Comparison of ENCODE assay signal across 8 cellular contexts in the genomic region with DNA sequence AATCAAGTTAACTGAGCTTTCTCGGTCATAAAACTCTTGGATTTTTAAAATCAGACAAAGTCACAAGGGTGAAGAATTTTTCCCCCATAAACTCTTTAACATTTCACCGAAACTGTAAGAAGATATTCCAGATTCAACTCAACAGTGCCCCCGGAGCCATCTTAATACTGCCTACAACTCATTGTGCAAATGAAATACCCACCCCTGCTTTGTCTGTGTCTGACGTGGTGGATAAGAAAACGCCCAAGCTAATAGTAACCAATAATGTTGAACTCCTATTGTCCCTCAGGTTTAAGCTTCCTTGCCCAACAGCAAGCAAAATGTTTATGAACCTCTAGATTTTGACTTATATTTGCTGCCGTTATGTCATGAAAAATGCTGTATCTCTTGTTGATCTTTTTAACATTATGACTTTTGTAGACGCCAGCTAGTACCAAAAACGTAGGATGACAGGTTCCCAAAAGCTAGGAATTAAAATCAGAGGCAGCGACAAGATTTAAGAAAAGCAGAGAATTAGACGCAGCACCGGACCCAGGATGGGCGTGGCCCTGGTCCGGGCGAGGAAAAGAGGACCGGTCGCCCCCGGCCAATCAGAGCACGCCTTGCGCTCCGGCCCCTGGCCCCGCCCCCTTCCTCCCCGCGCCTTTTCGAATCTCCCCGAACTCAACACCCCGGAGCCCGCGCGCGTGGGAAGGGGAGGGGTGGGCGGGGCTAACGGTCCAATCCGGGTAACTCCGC. TPM values are rescaled to one million over a fixed set of nuclear protein-coding genes. Genes with fewer than 3 reads are reported as not detected.
A peak's percentile ranks its signal among the peaks of the same experiment; 100 is the strongest.
DNase-seq lines count a peak whose midpoint lies in the region; ATAC-seq and FAIRE-seq lines count a peak whose summit lies in the region.

No MANE protein-coding gene starts in this region.

- peak; percentile 66 for ATAC-seq in naive B cell (ENCODE audit: low read depth in 2 of 2)
- ATAC-seq in stimulated activated effector memory CD8-positive, alpha-beta T cell treated with anti-CD3 and anti-CD28 coated beads, Interleukin-12 subunit alpha, Interleukin-12 subunit beta, amount 100 ng/mL, for 72 hours: peak; percentile 89

- no peaks in the 10 kb centered on the region for H3K9me3 Mint-ChIP-seq in activated T-helper 1 cell treated with anti-CD3 and anti-CD28 coated beads, Interleukin-12 subunit alpha, Interleukin-12 subunit beta, Interleukin-2, Interleukin-4 antibody, amounts not matched to agents 30 ng/mL and 10 ng/mL and 1 ng/mL, durations not matched to agents 14 hours and 24 hours and 36 hours
- no peaks in the 10 kb centered on the region for H3K9me3 Mint-ChIP-seq in naive B cell
- no peaks in the 10 kb centered on the region for H3K9me3 Mint-ChIP-seq in stimulated activated effector memory CD8-positive, alpha-beta T cell treated with anti-CD3 and anti-CD28 coated beads, Interleukin-12 subunit alpha, Interleukin-12 subunit beta, amount 100 ng/mL, for 72 hours

- peak overlapping the region; percentile 93 for H3K4me2 ChIP-seq in GM23248 (ENCODE audit: unreplicated experiment)

- peak; percentile 66 for FAIRE-seq in RCC 7860 (lab: Jason Lieb, UNC)

- peak overlapping the region; percentile 87 for H3K4me3 ChIP-seq in GM23248

- peaks cover 57% of the 10 kb centered on the region for H3K4me1 Mint-ChIP-seq in activated T-helper 1 cell treated with anti-CD3 and anti-CD28 coated beads, Interleukin-12 subunit alpha, Interleukin-12 subunit beta, Interleukin-2, Interleukin-4 antibody, amounts not matched to agents 30 ng/mL and 10 ng/mL and 1 ng/mL, durations not matched to agents 14 hours and 24 hours and 36 hours (ENCODE audit: low read depth)
- H3K4me1 Mint-ChIP-seq in naive B cell: peaks cover 14 to 19% (median 19%) of the 10 kb centered on the region in 3 donors
- peaks cover 22% of the 10 kb centered on the region for H3K4me1 Mint-ChIP-seq in stimulated activated effector memory CD8-positive, alpha-beta T cell treated with anti-CD3 and anti-CD28 coated beads, Interleukin-12 subunit alpha, Interleukin-12 subunit beta, amount 100 ng/mL, for 72 hours

- H3K27ac Mint-ChIP-seq in activated T-helper 1 cell treated with anti-CD3 and anti-CD28 coated beads, Interleukin-12 subunit alpha, Interleukin-12 subunit beta, Interleukin-2, Interleukin-4 antibody, amounts not matched to agents 30 ng/mL and 10 ng/mL and 1 ng/mL, durations not matched to agents 14 hours and 24 hours and 36 hours: peak overlapping the region; percentile 93
- H3K27ac Mint-ChIP-seq in naive B cell: peak overlapping the region; percentile 85 to 94 (median 88)
- H3K27ac Mint-ChIP-seq in stimulated activated effector memory CD8-positive, alpha-beta T cell treated with anti-CD3 and anti-CD28 coated beads, Interleukin-12 subunit alpha, Interleukin-12 subunit beta, amount 100 ng/mL, for 72 hours: peak overlapping the region; percentile 91

- H3K36me3 Mint-ChIP-seq in activated T-helper 1 cell treated with anti-CD3 and anti-CD28 coated beads, Interleukin-12 subunit alpha, Interleukin-12 subunit beta, Interleukin-2, Interleukin-4 antibody, amounts not matched to agents 30 ng/mL and 10 ng/mL and 1 ng/mL, durations not matched to agents 14 hours and 24 hours and 36 hours (ENCODE audit: low read depth): peaks cover 28% of the 10 kb centered on the region
- H3K36me3 Mint-ChIP-seq in naive B cell: peaks cover 0 to 8% of the 10 kb centered on the region in 2 donors
- peaks cover 69% of the 10 kb centered on the region for H3K36me3 Mint-ChIP-seq in stimulated activated effector memory CD8-positive, alpha-beta T cell treated with anti-CD3 and anti-CD28 coated beads, Interleukin-12 subunit alpha, Interleukin-12 subunit beta, amount 100 ng/mL, for 72 hours

- 0% methylated on average over 18 to 34 of the region's 34 CpGs for WGBS in GM23248 (ENCODE audit: low coverage in 1 of 2, low lambda C conversion rate in 2 of 2, missing lambda C conversion rate in 2 of 2), 2 experiments

- peaks cover 24% of the 10 kb centered on the region for H3K27me3 Mint-ChIP-seq in activated T-helper 1 cell treated with anti-CD3 and anti-CD28 coated beads, Interleukin-12 subunit alpha, Interleukin-12 subunit beta, Interleukin-2, Interleukin-4 antibody, amounts not matched to agents 30 ng/mL and 10 ng/mL and 1 ng/mL, durations not matched to agents 14 hours and 24 hours and 36 hours (ENCODE audit: insufficient read depth)
- no peaks in the 10 kb centered on the region for H3K27me3 Mint-ChIP-seq in naive B cell

- peaks cover 37% of the 10 kb centered on the region for H3F3A ChIP-seq in GM23248 (ENCODE audit: insufficient read depth)

- H4K20me1 ChIP-seq in GM23248 (ENCODE audit: insufficient read depth): no peaks in the 10 kb centered on the region

- peak overlapping the region; percentile 94 for H2AFZ ChIP-seq in GM23248

- H3K27me3 ChIP-seq in GM23248 (replicated peaks; ENCODE audit: insufficient read depth): no peaks in the 10 kb centered on the region

- intact Hi-C loops in activated T-helper 1 cell treated with anti-CD3 and anti-CD28 coated beads, Interleukin-12 subunit alpha, Interleukin-12 subunit beta, Interleukin-2, Interleukin-4 antibody, amounts not matched to agents 30 ng/mL and 10 ng/mL and 1 ng/mL, durations not matched to agents 14 hours and 24 hours and 36 hours (cut with micrococcal nuclease): loop anchor here (1.0 to 5.0 kb wide), 5 partner anchors 10 to 1583 kb away; partner anchors contain the start of genes MTFR1L, PAFAH2 and PDIK1L

- H3K79me2 ChIP-seq in GM23248 (ENCODE audit: insufficient read depth): peaks cover 46% of the 10 kb centered on the region

- peaks cover 5% of the 10 kb centered on the region; the same call in 1 of the 2 replicates for H3K36me3 ChIP-seq in GM23248 (ENCODE audit: low read depth)

- H3K9me2 ChIP-seq in GM23248 (ENCODE audit: insufficient read depth): no peaks in the 10 kb centered on the region

- H3K4me1 ChIP-seq in GM23248 (ENCODE audit: insufficient read depth): peaks cover 12% of the 10 kb centered on the region

- peak overlapping the region; percentile 89 for H3K27ac ChIP-seq in GM23248

- H3K9ac ChIP-seq in GM23248: peak overlapping the region; percentile 88

- peak overlapping the region; percentile 98 for H3K4me3 Mint-ChIP-seq in activated T-helper 1 cell treated with anti-CD3 and anti-CD28 coated beads, Interleukin-12 subunit alpha, Interleukin-12 subunit beta, Interleukin-2, Interleukin-4 antibody, amounts not matched to agents 30 ng/mL and 10 ng/mL and 1 ng/mL, durations not matched to agents 14 hours and 24 hours and 36 hours
- peak overlapping the region; percentile 89 to 98 (median 94) for H3K4me3 Mint-ChIP-seq in naive B cell
- peak overlapping the region; percentile 86 for H3K4me3 Mint-ChIP-seq in stimulated activated effector memory CD8-positive, alpha-beta T cell treated with anti-CD3 and anti-CD28 coated beads, Interleukin-12 subunit alpha, Interleukin-12 subunit beta, amount 100 ng/mL, for 72 hours

- H3K9me3 ChIP-seq in GM23248 (ENCODE audit: low read depth): no peaks in the 10 kb centered on the region

- peak; percentile 92 for DNase-seq in DMS153 treated with DMSO at 0.1 percent for 48 hours (lab: John Stamatoyannopoulos, UW; ENCODE audit: unreplicated experiment)
- peak; percentile 96 for DNase-seq in GM23248
- DNase-seq in LHCN-M2 (ENCODE audit: low read depth): peak; percentile 92
- DNase-seq in RCC 7860 (ENCODE audit: low spot score): peak; percentile 79
- DNase-seq in activated T-helper 1 cell treated with anti-CD3 and anti-CD28 coated beads, Interleukin-12 subunit alpha, Interleukin-12 subunit beta, Interleukin-2, Interleukin-4 antibody, amounts not matched to agents 30 ng/mL and 10 ng/mL and 1 ng/mL, durations not matched to agents 14 hours and 24 hours and 36 hours (ENCODE audit: low spot score): peak; percentile 87
- peak; percentile 83 for DNase-seq in fibroblast of gingiva (ENCODE audit: low read depth)
- peak; percentile 83 for DNase-seq in naive B cell
- peak; percentile 78 to 94 for DNase-seq in stimulated activated effector memory CD8-positive, alpha-beta T cell treated with anti-CD3 and anti-CD28 coated beads, Interleukin-12 subunit alpha, Interleukin-12 subunit beta, amount 100 ng/mL, for 72 hours (ENCODE audit: low spot score in 2 of 2)

- in situ Hi-C loops in GM23248 (cut with MboI): no loop called here

RNA-seq across cellular contexts. Expression of gene STMN1, which starts 1.1 kb away (rescaled TPM):
- 44.8 and 45.2 TPM in 2 replicates for total RNA-seq in GM23248 (2014; rRNA removed; shearing (Covaris generic))
- polyA plus RNA-seq in GM23248 (2016; fragmentation: Nextera tagmentation; extraction: Ambion mirVana): 299 and 301 TPM in 2 replicates
- 253 and 288 TPM in 2 replicates for total RNA-seq in LHCN-M2 (2014; rRNA removed)
- 548 TPM for polyA plus RNA-seq in LHCN-M2 (2012)
- total RNA-seq in activated T-helper 1 cell treated with anti-CD3 and anti-CD28 coated beads, Interleukin-12 subunit alpha, Interleukin-12 subunit beta, Interleukin-2, Interleukin-4 antibody, amounts not matched to agents 30 ng/mL and 10 ng/mL and 1 ng/mL, durations not matched to agents 14 hours and 24 hours and 36 hours: 203 and 205 TPM in 2 replicates
- 100 to 1,000 TPM; 109 to 169 (median 137) TPM for polyA plus RNA-seq in naive B cell (ENCODE audit: low read depth in 6 of 6)

RNA-seq across cellular contexts. Expression of gene PAQR7, which starts 29.6 kb away (rescaled TPM):
- total RNA-seq in GM23248 (2014; rRNA removed; shearing (Covaris generic)): 18.6 and 20.6 TPM in 2 replicates
- polyA plus RNA-seq in GM23248 (2016; fragmentation: Nextera tagmentation; extraction: Ambion mirVana) (12.7 and 12.9 TPM in 2 replicates), naive B cell (ENCODE audit: low read depth in 6 of 6) (under 1 TPM in 4 of 6 donors, not detected in 2; 0.08 to 0.24 (median 0.12) TPM)
- total RNA-seq in LHCN-M2 (2014; rRNA removed): 8.5 and 9.6 TPM in 2 replicates
- polyA plus RNA-seq in LHCN-M2 (2012): 14.6 TPM
- total RNA-seq in activated T-helper 1 cell treated with anti-CD3 and anti-CD28 coated beads, Interleukin-12 subunit alpha, Interleukin-12 subunit beta, Interleukin-2, Interleukin-4 antibody, amounts not matched to agents 30 ng/mL and 10 ng/mL and 1 ng/mL, durations not matched to agents 14 hours and 24 hours and 36 hours: 5.8 and 6.1 TPM in 2 replicates

RNA-seq across cellular contexts. Expression of gene AUNIP, which starts 45.9 kb away (rescaled TPM):
- 1.6 and 2.2 TPM in 2 replicates for total RNA-seq in GM23248 (2014; rRNA removed; shearing (Covaris generic))
- polyA plus RNA-seq in GM23248 (2016; fragmentation: Nextera tagmentation; extraction: Ambion mirVana): 2.3 and 3.2 TPM in 2 replicates
- total RNA-seq in LHCN-M2 (2014; rRNA removed): 9.5 and 9.7 TPM in 2 replicates
- polyA plus RNA-seq in LHCN-M2 (2012): 2.6 TPM
- 10.2 and 12.3 TPM in 2 replicates for total RNA-seq in activated T-helper 1 cell treated with anti-CD3 and anti-CD28 coated beads, Interleukin-12 subunit alpha, Interleukin-12 subunit beta, Interleukin-2, Interleukin-4 antibody, amounts not matched to agents 30 ng/mL and 10 ng/mL and 1 ng/mL, durations not matched to agents 14 hours and 24 hours and 36 hours
- under 1 TPM in 1 of 6 donors, not detected in 5; 0.15 TPM for polyA plus RNA-seq in naive B cell (ENCODE audit: low read depth in 6 of 6)

Comparison
In these comparisons a context has a peak if more than half of its experiments do, and no peak if none do; other contexts are left out.
1. Peak in every context shown above with its lines: DNase-seq, ATAC-seq, H3K4me3 ChIP-seq and H3K27ac ChIP-seq.